Comparison of ENCODE assay signal across 2 cellular contexts in genomic region chr16:85378145-85379040, GRCh38.
TF ChIP-seq lines count a peak whose summit lies in the region.

No MANE protein-coding gene starts in this region.

TF ChIP-seq in GM23338, 12 proteins besides CTCF, POLR2A, EP300 and RAD21:
- TF ChIP-seq STAT1 (IDR thresholded peaks at IDR 0.05; ENCODE audit: unreplicated experiment) (no peak), JUNB (IDR thresholded peaks at IDR 0.05; ENCODE audit: unreplicated experiment) (no peak), EZH2 (IDR thresholded peaks at IDR 0.05; ENCODE audit: low read depth, unreplicated experiment) (no peak), CREB1 (CRISPR knock-in tag; IDR thresholded peaks at IDR 0.05; ENCODE audit: low read depth) (no peak), NANOG (IDR thresholded peaks at IDR 0.05; ENCODE audit: borderline replicate concordance) (no peak), ZNF114 (CRISPR knock-in tag; IDR thresholded peaks at IDR 0.05) (no peak), EZH2phosphoT487 (IDR thresholded peaks at IDR 0.05; ENCODE audit: unreplicated experiment) (no peak), POLR2AphosphoS5 (IDR thresholded peaks at IDR 0.05; ENCODE audit: low read depth) (no peak), ZNF331 (CRISPR knock-in tag; IDR thresholded peaks at IDR 0.05; ENCODE audit: low read depth) (no peak)
- TF ChIP-seq, protein P1, sequence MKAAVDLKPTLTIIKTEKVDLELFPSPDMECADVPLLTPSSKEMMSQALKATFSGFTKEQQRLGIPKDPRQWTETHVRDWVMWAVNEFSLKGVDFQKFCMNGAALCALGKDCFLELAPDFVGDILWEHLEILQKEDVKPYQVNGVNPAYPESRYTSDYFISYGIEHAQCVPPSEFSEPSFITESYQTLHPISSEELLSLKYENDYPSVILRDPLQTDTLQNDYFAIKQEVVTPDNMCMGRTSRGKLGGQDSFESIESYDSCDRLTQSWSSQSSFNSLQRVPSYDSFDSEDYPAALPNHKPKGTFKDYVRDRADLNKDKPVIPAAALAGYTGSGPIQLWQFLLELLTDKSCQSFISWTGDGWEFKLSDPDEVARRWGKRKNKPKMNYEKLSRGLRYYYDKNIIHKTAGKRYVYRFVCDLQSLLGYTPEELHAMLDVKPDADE (IDR thresholded peaks at IDR 0.05): no peak
- TF ChIP-seq, protein P2, sequence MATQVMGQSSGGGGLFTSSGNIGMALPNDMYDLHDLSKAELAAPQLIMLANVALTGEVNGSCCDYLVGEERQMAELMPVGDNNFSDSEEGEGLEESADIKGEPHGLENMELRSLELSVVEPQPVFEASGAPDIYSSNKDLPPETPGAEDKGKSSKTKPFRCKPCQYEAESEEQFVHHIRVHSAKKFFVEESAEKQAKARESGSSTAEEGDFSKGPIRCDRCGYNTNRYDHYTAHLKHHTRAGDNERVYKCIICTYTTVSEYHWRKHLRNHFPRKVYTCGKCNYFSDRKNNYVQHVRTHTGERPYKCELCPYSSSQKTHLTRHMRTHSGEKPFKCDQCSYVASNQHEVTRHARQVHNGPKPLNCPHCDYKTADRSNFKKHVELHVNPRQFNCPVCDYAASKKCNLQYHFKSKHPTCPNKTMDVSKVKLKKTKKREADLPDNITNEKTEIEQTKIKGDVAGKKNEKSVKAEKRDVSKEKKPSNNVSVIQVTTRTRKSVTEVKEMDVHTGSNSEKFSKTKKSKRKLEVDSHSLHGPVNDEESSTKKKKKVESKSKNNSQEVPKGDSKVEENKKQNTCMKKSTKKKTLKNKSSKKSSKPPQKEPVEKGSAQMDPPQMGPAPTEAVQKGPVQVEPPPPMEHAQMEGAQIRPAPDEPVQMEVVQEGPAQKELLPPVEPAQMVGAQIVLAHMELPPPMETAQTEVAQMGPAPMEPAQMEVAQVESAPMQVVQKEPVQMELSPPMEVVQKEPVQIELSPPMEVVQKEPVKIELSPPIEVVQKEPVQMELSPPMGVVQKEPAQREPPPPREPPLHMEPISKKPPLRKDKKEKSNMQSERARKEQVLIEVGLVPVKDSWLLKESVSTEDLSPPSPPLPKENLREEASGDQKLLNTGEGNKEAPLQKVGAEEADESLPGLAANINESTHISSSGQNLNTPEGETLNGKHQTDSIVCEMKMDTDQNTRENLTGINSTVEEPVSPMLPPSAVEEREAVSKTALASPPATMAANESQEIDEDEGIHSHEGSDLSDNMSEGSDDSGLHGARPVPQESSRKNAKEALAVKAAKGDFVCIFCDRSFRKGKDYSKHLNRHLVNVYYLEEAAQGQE (IDR thresholded peaks at IDR 0.05; ENCODE audit: unreplicated experiment): no peak
- TF ChIP-seq, protein P3, sequence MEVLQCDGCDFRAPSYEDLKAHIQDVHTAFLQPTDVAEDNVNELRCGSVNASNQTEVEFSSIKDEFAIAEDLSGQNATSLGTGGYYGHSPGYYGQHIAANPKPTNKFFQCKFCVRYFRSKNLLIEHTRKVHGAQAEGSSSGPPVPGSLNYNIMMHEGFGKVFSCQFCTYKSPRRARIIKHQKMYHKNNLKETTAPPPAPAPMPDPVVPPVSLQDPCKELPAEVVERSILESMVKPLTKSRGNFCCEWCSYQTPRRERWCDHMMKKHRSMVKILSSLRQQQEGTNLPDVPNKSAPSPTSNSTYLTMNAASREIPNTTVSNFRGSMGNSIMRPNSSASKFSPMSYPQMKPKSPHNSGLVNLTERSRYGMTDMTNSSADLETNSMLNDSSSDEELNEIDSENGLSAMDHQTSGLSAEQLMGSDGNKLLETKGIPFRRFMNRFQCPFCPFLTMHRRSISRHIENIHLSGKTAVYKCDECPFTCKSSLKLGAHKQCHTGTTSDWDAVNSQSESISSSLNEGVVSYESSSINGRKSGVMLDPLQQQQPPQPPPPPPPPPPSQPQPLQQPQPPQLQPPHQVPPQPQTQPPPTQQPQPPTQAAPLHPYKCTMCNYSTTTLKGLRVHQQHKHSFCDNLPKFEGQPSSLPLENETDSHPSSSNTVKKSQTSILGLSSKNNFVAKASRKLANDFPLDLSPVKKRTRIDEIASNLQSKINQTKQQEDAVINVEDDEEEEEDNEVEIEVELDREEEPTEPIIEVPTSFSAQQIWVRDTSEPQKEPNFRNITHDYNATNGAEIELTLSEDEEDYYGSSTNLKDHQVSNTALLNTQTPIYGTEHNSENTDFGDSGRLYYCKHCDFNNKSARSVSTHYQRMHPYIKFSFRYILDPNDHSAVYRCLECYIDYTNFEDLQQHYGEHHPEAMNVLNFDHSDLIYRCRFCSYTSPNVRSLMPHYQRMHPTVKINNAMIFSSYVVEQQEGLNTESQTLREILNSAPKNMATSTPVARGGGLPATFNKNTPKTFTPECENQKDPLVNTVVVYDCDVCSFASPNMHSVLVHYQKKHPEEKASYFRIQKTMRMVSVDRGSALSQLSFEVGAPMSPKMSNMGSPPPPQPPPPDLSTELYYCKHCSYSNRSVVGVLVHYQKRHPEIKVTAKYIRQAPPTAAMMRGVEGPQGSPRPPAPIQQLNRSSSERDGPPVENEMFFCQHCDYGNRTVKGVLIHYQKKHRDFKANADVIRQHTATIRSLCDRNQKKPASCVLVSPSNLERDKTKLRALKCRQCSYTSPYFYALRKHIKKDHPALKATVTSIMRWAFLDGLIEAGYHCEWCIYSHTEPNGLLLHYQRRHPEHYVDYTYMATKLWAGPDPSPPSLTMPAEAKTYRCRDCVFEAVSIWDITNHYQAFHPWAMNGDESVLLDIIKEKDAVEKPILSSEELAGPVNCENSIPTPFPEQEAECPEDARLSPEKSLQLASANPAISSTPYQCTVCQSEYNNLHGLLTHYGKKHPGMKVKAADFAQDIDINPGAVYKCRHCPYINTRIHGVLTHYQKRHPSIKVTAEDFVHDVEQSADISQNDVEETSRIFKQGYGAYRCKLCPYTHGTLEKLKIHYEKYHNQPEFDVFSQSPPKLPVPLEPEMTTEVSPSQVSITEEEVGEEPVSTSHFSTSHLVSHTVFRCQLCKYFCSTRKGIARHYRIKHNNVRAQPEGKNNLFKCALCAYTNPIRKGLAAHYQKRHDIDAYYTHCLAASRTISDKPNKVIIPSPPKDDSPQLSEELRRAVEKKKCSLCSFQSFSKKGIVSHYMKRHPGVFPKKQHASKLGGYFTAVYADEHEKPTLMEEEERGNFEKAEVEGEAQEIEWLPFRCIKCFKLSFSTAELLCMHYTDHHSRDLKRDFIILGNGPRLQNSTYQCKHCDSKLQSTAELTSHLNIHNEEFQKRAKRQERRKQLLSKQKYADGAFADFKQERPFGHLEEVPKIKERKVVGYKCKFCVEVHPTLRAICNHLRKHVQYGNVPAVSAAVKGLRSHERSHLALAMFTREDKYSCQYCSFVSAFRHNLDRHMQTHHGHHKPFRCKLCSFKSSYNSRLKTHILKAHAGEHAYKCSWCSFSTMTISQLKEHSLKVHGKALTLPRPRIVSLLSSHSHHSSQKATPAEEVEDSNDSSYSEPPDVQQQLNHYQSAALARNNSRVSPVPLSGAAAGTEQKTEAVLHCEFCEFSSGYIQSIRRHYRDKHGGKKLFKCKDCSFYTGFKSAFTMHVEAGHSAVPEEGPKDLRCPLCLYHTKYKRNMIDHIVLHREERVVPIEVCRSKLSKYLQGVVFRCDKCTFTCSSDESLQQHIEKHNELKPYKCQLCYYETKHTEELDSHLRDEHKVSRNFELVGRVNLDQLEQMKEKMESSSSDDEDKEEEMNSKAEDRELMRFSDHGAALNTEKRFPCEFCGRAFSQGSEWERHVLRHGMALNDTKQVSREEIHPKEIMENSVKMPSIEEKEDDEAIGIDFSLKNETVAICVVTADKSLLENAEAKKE (CRISPR knock-in tag; IDR thresholded peaks at IDR 0.05): no peak

TF ChIP-seq in H1, 55 proteins besides CTCF, POLR2A, EP300 and RAD21 (continues in another document):
- TF ChIP-seq ATF2 (IDR thresholded peaks at IDR 0.05; ENCODE audit: low read length) (no peak), RNF2 (IDR thresholded peaks at IDR 0.05; ENCODE audit: borderline replicate concordance, low read depth, low read length, missing control alignments, poor library complexity, severe bottlenecking) (no peak), CBX8 (IDR thresholded peaks at IDR 0.05; ENCODE audit: borderline replicate concordance, low read depth, low read length) (no peak), TEAD4 (IDR thresholded peaks at IDR 0.05; ENCODE audit: low read depth, low read length) (no peak), RFX5 (IDR thresholded peaks at IDR 0.05; ENCODE audit: borderline replicate concordance, low read depth, low read length) (no peak), SIN3A (conservative IDR thresholded peaks at IDR 0.05 in 1 of 2, IDR thresholded peaks at IDR 0.05 in 1 of 2; ENCODE audit: low read depth in 1 of 2, low read length in 2 of 2) (no peak), ASH2L (IDR thresholded peaks at IDR 0.05; ENCODE audit: low read length) (no peak), BCL11A (IDR thresholded peaks at IDR 0.05; ENCODE audit: low read depth in 2 of 2, low read length in 2 of 2) (no peak), PHF8 (conservative IDR thresholded peaks at IDR 0.05; ENCODE audit: low read depth, low read length) (no peak), TAF7 (optimal IDR thresholded peaks at IDR 0.05; ENCODE audit: borderline replicate concordance, low read depth, low read length) (no peak), HDAC2 (IDR thresholded peaks at IDR 0.05; ENCODE audit: borderline replicate concordance in 1 of 2, low read depth in 2 of 2, low read length in 2 of 2) (no peak), CHD1 (IDR thresholded peaks at IDR 0.05; ENCODE audit: low read depth, low read length) (no peak), TCF12 (IDR thresholded peaks at IDR 0.05; ENCODE audit: low read depth, low read length) (no peak), TBP (IDR thresholded peaks at IDR 0.05; ENCODE audit: low read depth, low read length) (no peak), CHD2 (IDR thresholded peaks at IDR 0.05; ENCODE audit: low read length) (no peak), SIRT6 (IDR thresholded peaks at IDR 0.05; ENCODE audit: low read length) (no peak), GTF2F1 (IDR thresholded peaks at IDR 0.05; ENCODE audit: borderline replicate concordance, low read depth, low read length) (no peak), SAP30 (IDR thresholded peaks at IDR 0.05; ENCODE audit: insufficient read depth, insufficient replicate concordance, low read length) (no peak)
- TF ChIP-seq, protein P4, sequence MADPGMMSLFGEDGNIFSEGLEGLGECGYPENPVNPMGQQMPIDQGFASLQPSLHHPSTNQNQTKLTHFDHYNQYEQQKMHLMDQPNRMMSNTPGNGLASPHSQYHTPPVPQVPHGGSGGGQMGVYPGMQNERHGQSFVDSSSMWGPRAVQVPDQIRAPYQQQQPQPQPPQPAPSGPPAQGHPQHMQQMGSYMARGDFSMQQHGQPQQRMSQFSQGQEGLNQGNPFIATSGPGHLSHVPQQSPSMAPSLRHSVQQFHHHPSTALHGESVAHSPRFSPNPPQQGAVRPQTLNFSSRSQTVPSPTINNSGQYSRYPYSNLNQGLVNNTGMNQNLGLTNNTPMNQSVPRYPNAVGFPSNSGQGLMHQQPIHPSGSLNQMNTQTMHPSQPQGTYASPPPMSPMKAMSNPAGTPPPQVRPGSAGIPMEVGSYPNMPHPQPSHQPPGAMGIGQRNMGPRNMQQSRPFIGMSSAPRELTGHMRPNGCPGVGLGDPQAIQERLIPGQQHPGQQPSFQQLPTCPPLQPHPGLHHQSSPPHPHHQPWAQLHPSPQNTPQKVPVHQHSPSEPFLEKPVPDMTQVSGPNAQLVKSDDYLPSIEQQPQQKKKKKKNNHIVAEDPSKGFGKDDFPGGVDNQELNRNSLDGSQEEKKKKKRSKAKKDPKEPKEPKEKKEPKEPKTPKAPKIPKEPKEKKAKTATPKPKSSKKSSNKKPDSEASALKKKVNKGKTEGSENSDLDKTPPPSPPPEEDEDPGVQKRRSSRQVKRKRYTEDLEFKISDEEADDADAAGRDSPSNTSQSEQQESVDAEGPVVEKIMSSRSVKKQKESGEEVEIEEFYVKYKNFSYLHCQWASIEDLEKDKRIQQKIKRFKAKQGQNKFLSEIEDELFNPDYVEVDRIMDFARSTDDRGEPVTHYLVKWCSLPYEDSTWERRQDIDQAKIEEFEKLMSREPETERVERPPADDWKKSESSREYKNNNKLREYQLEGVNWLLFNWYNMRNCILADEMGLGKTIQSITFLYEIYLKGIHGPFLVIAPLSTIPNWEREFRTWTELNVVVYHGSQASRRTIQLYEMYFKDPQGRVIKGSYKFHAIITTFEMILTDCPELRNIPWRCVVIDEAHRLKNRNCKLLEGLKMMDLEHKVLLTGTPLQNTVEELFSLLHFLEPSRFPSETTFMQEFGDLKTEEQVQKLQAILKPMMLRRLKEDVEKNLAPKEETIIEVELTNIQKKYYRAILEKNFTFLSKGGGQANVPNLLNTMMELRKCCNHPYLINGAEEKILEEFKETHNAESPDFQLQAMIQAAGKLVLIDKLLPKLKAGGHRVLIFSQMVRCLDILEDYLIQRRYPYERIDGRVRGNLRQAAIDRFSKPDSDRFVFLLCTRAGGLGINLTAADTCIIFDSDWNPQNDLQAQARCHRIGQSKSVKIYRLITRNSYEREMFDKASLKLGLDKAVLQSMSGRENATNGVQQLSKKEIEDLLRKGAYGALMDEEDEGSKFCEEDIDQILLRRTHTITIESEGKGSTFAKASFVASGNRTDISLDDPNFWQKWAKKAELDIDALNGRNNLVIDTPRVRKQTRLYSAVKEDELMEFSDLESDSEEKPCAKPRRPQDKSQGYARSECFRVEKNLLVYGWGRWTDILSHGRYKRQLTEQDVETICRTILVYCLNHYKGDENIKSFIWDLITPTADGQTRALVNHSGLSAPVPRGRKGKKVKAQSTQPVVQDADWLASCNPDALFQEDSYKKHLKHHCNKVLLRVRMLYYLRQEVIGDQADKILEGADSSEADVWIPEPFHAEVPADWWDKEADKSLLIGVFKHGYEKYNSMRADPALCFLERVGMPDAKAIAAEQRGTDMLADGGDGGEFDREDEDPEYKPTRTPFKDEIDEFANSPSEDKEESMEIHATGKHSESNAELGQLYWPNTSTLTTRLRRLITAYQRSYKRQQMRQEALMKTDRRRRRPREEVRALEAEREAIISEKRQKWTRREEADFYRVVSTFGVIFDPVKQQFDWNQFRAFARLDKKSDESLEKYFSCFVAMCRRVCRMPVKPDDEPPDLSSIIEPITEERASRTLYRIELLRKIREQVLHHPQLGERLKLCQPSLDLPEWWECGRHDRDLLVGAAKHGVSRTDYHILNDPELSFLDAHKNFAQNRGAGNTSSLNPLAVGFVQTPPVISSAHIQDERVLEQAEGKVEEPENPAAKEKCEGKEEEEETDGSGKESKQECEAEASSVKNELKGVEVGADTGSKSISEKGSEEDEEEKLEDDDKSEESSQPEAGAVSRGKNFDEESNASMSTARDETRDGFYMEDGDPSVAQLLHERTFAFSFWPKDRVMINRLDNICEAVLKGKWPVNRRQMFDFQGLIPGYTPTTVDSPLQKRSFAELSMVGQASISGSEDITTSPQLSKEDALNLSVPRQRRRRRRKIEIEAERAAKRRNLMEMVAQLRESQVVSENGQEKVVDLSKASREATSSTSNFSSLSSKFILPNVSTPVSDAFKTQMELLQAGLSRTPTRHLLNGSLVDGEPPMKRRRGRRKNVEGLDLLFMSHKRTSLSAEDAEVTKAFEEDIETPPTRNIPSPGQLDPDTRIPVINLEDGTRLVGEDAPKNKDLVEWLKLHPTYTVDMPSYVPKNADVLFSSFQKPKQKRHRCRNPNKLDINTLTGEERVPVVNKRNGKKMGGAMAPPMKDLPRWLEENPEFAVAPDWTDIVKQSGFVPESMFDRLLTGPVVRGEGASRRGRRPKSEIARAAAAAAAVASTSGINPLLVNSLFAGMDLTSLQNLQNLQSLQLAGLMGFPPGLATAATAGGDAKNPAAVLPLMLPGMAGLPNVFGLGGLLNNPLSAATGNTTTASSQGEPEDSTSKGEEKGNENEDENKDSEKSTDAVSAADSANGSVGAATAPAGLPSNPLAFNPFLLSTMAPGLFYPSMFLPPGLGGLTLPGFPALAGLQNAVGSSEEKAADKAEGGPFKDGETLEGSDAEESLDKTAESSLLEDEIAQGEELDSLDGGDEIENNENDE (IDR thresholded peaks at IDR 0.05; ENCODE audit: insufficient replicate concordance, low read length): no peak
